22 cellular contexts compared by ENCODE assay signal in the genomic region with DNA sequence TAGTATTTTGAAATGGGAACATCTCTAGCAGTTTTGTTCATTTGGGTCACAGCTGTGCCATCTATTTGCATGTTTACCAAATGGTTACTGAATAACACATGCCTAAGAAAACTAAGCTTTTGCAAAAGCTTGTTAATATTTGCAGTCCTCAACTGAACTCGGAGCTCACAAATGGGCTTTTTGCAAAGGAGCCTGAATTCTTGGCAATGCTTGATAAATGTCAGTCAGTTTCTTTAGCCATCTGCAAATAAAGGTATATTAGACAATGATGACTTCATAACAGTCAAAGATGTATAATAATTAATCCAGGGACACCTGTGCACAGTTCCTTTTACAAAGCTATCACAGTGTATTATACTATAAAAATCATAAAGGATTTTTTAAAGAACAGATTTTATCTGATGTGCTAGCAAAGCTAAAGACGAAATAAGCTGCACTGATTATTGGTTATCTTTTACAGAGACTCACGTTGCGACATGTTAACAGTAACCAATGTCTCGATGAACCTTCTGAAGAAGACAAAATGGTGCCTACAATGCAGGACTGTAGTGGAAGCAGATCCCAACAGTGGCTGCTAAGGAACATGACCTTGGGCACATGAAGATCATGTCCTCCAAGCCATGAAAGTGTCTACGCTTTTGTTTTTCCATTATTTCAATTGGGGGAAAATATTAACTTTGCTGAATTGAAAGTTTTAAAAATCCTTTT.
A peak's percentile ranks its signal among the peaks of the same experiment; 100 is the strongest.
DNase-seq lines count a peak whose midpoint lies in the region; ATAC-seq, FAIRE-seq and TF ChIP-seq lines count a peak whose summit lies in the region.
"Had no signal": no experiment of that assay in that cellular context is flagged by ENCODE, and none has a peak within 500 bp of the region (broad histone marks: within the 10 kb centered on the region; RNA-seq: fewer than 3 reads in every experiment).

No MANE protein-coding gene starts in this region.

- TF ChIP-seq POLR2A in A549 (IDR thresholded peaks at IDR 0.05; ENCODE audit: low read length) = no peak
- no peak for TF ChIP-seq POLR2A in right lobe of liver (IDR thresholded peaks at IDR 0.05)

- CTCF ChIA-PET in A549 (lab: Yijun Ruan, JAX) = no interaction called here

- DNase-seq in A549 (ENCODE audit: low read depth in 1 of 2, low spot score in 1 of 2) (peak in 1 of 2 experiments; percentile 69), LNCaP clone FGC (ENCODE audit: low read depth) (peak; percentile 71), foreskin keratinocyte (no peak), right lobe of liver (peak in 1 of 3 donors; percentile 52), OCI-M1 (lab: John Stamatoyannopoulos, UW) (no peak), NCI-H748 treated with DMSO at 0.1 percent for 48 hours (lab: John Stamatoyannopoulos, UW) (no peak)
- DNase-seq: CD8-positive, alpha-beta T cell; DMS 273 treated with DMSO at 0.1 percent for 48 hours; DND-41; GM23248; H7; Kasumi-1; MV-4-11; NCI-H1105 treated with DMSO at 0.1 percent for 48 hours; NCI-H2029; NCI-H526 treated with DMSO at 0.1 percent for 48 hours; SHP77 treated with DMSO at 0.1 percent for 48 hours had no signal

- no peaks in the 10 kb centered on the region for H3K9me3 ChIP-seq in A549
- H3K9me3 ChIP-seq in right lobe of liver = no peaks in the 10 kb centered on the region

- intact Hi-C loops in right lobe of liver (cut with DNase I) = no loop called here

- WGBS in A549 (ENCODE audit: missing lambda C conversion rate) = 36% methylated on average over 6 of the region's 6 CpGs
- WGBS in right lobe of liver (ENCODE audit: insufficient coverage, low coverage, low lambda C conversion rate, missing lambda C conversion rate) = 18% methylated on average over 6 of the region's 6 CpGs

- peak in 1 of 2 experiments; percentile 78; a peak in 3 of 6 replicates for ATAC-seq in A549
- ATAC-seq in foreskin keratinocyte = no peak
- peak; percentile 84 to 92 (median 88) for ATAC-seq in right lobe of liver
- no peak for ATAC-seq in HG03135 (IDR thresholded peaks at IDR 0.05; ENCODE audit: unreplicated experiment)
- no peak for ATAC-seq in GM21723 (IDR thresholded peaks at IDR 0.05; ENCODE audit: unreplicated experiment)
- ATAC-seq: CD8-positive, alpha-beta T cell; K562; Panc1 had no signal

- TF ChIP-seq RAD21 in A549 (conservative IDR thresholded peaks at IDR 0.05 in 1 of 2, IDR thresholded peaks at IDR 0.05 in 1 of 2) = no peak

- H3K27ac ChIP-seq in A549 (peak overlapping the region; percentile 41 to 47; a peak in 2 of 6 replicates), foreskin keratinocyte (peak overlapping the region; percentile 15), right lobe of liver (peak overlapping the region; percentile 4 to 80 (median 71))
- H3K27ac ChIP-seq: C4-2B, GM23248 had no signal

- TF ChIP-seq CTCF in A549 (IDR thresholded peaks at IDR 0.05) = no peak
- no peak for TF ChIP-seq CTCF in LNCaP clone FGC (IDR thresholded peaks at IDR 0.05; ENCODE audit: control insufficient read depth, extremely low read depth, insufficient read depth)
- TF ChIP-seq CTCF in foreskin keratinocyte (conservative IDR thresholded peaks at IDR 0.05) = no peak
- TF ChIP-seq CTCF in right lobe of liver (IDR thresholded peaks at IDR 0.05) = no peak

- no peaks in the 10 kb centered on the region for H3K36me3 ChIP-seq in right lobe of liver

- H3K4me1 ChIP-seq in A549 (peaks cover 41% of the 10 kb centered on the region), foreskin keratinocyte (no peaks in the 10 kb centered on the region), right lobe of liver (peaks cover 0 to 52% (median 14%) of the 10 kb centered on the region in 4 donors)

- no peak for FAIRE-seq in A549 (lab: Jason Lieb, UNC)
- FAIRE-seq: K562 had no signal

- H3K4me3 ChIP-seq in A549 (no peak overlapping the region), LNCaP clone FGC (ENCODE audit: low read depth, low read length) (no peak overlapping the region), right lobe of liver (peak overlapping the region in 1 of 3 donors; percentile 3)
- H3K4me3 ChIP-seq: GM23248, K562 had no signal

- H3K27me3 ChIP-seq in foreskin keratinocyte = no peaks in the 10 kb centered on the region
- no peaks in the 10 kb centered on the region for H3K27me3 ChIP-seq in right lobe of liver

- POLR2A ChIA-PET in A549 (lab: Yijun Ruan, JAX) = no interaction called here

- peak overlapping the region; percentile 37 for H3K4me2 ChIP-seq in A549

- no peak for TF ChIP-seq EP300 in A549 (IDR thresholded peaks at IDR 0.05)

TF ChIP-seq in A549, 52 proteins besides CTCF, POLR2A, EP300 and RAD21:
- TF ChIP-seq TFCP2L1 (CRISPR knock-in tag; IDR thresholded peaks at IDR 0.05) = no peak
- TF ChIP-seq MYC (IDR thresholded peaks at IDR 0.05; ENCODE audit: borderline replicate concordance, low read length) = no peak
- TF ChIP-seq MAX (IDR thresholded peaks at IDR 0.05) = no peak
- TF ChIP-seq CHD4 (IDR thresholded peaks at IDR 0.05; ENCODE audit: borderline replicate concordance) = no peak
- TF ChIP-seq, protein P1, sequence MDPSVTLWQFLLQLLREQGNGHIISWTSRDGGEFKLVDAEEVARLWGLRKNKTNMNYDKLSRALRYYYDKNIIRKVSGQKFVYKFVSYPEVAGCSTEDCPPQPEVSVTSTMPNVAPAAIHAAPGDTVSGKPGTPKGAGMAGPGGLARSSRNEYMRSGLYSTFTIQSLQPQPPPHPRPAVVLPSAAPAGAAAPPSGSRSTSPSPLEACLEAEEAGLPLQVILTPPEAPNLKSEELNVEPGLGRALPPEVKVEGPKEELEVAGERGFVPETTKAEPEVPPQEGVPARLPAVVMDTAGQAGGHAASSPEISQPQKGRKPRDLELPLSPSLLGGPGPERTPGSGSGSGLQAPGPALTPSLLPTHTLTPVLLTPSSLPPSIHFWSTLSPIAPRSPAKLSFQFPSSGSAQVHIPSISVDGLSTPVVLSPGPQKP (IDR thresholded peaks at IDR 0.05; ENCODE audit: low read depth, low read length) = no peak
- no peak for TF ChIP-seq RARB (CRISPR knock-in tag; IDR thresholded peaks at IDR 0.05)
- 0 out of 2 replicates have a peak, but pooled peaks have one; percentile 19 for TF ChIP-seq GATA3 (IDR thresholded peaks at IDR 0.05; ENCODE audit: borderline replicate concordance)
- no peak for TF ChIP-seq FOSL2 (IDR thresholded peaks at IDR 0.05)
- no peak for TF ChIP-seq FOSL2 (CRISPR knock-in tag; IDR thresholded peaks at IDR 0.05)
- no peak for TF ChIP-seq HOXB5 (CRISPR knock-in tag; IDR thresholded peaks at IDR 0.05)
- no peak for TF ChIP-seq ESRRA (IDR thresholded peaks at IDR 0.05; ENCODE audit: borderline replicate concordance, low read length)
- TF ChIP-seq EHMT2 (IDR thresholded peaks at IDR 0.05; ENCODE audit: low read depth) = peak; percentile 81; the same call in 1 of the 2 replicates
- no peak for TF ChIP-seq FOXS1 (CRISPR knock-in tag; IDR thresholded peaks at IDR 0.05)
- TF ChIP-seq BCL3 (IDR thresholded peaks at IDR 0.05) = no peak

Comparison
In these comparisons a context has a peak if more than half of its experiments do, and no peak if none do; other contexts are left out.
1. ATAC-seq: peak in right lobe of liver (4 of 4); none in foreskin keratinocyte (single experiment), HG03135 (single experiment) and GM21723 (single experiment).
2. H3K27ac ChIP-seq: peak in every context shown above with its lines; median percentile 71 in right lobe of liver; 44 in A549; 15 in foreskin keratinocyte.